In genomic region chr22:48345631-48346030, GRCh38 we compare ENCODE assay signal across 24 cellular contexts.
"Had no signal": no experiment of that assay in that cellular context is flagged by ENCODE, and none has a peak within 500 bp of the region (broad histone marks: within the 10 kb centered on the region; RNA-seq: fewer than 3 reads in every experiment).

No MANE protein-coding gene starts in this region.

- H3K4me1 ChIP-seq: colonic mucosa had no signal

- H3K4me3 Mint-ChIP-seq: activated CD4-positive, alpha-beta memory T cell treated with anti-CD3 and anti-CD28 coated beads for 36 hours; activated CD4-positive, alpha-beta T cell treated with anti-CD3 and anti-CD28 coated beads for 36 hours; activated CD4-positive, alpha-beta T cell treated with anti-CD3 and anti-CD28 coated beads, Interleukin-2, amount 10 ng/mL, durations not matched to agents 24 days and 14 days; activated CD8-positive, alpha-beta memory T cell treated with anti-CD3 and anti-CD28 coated beads, Interleukin-2, amount 10 ng/mL, durations not matched to agents 7 days and 5 days; activated CD8-positive, alpha-beta T cell treated with anti-CD3 and anti-CD28 coated beads, Interleukin-2, amount 10 ng/mL, durations not matched to agents 7 days and 5 days; activated naive CD8-positive, alpha-beta T cell; activated T-helper 1 cell treated with anti-CD3 and anti-CD28 coated beads, Interleukin-12 subunit alpha, Interleukin-12 subunit beta, Interleukin-2, Interleukin-4 antibody, amounts not matched to agents 30 ng/mL and 10 ng/mL and 1 ng/mL, durations not matched to agents 14 hours and 24 hours and 36 hours had no signal

- H3K9me3 Mint-ChIP-seq: activated CD4-positive, alpha-beta memory T cell treated with anti-CD3 and anti-CD28 coated beads for 36 hours; activated CD4-positive, alpha-beta T cell treated with anti-CD3 and anti-CD28 coated beads, Interleukin-2, amount 10 ng/mL, durations not matched to agents 24 days and 14 days; activated T-helper 1 cell treated with anti-CD3 and anti-CD28 coated beads, Interleukin-12 subunit alpha, Interleukin-12 subunit beta, Interleukin-2, Interleukin-4 antibody, amounts not matched to agents 30 ng/mL and 10 ng/mL and 1 ng/mL, durations not matched to agents 14 hours and 24 hours and 36 hours; activated T-helper 2 cell treated with anti-CD3 and anti-CD28 coated beads, Interferon-gamma antibody, Interleukin-2, Interleukin-4, amounts not matched to agents 10 μg/mL and 5 μg/mL and 100 μg/mL, durations not matched to agents 14 hours and 24 hours and 36 hours had no signal

- H3K36me3 Mint-ChIP-seq: activated CD4-positive, alpha-beta memory T cell treated with anti-CD3 and anti-CD28 coated beads for 36 hours; activated CD8-positive, alpha-beta memory T cell treated with anti-CD3 and anti-CD28 coated beads, Interleukin-2, amount 10 ng/mL, durations not matched to agents 7 days and 5 days; activated naive CD8-positive, alpha-beta T cell had no signal

- H3K27me3 Mint-ChIP-seq: activated CD4-positive, alpha-beta memory T cell treated with anti-CD3 and anti-CD28 coated beads for 36 hours; activated naive CD8-positive, alpha-beta T cell had no signal

- H3K27me3 ChIP-seq: brain microvascular endothelial cell, colonic mucosa had no signal

- DNase-seq: activated CD4-positive, alpha-beta memory T cell treated with anti-CD3 and anti-CD28 coated beads for 36 hours; activated CD4-positive, alpha-beta T cell treated with anti-CD3 and anti-CD28 coated beads for 36 hours; activated CD4-positive, alpha-beta T cell treated with anti-CD3 and anti-CD28 coated beads, Interleukin-2, amount 10 ng/mL, durations not matched to agents 24 days and 14 days; activated CD4-positive, CD25-positive, alpha-beta regulatory T cell; activated CD4-positive, CD25-positive, alpha-beta regulatory T cell treated with anti-CD3 and anti-CD28 coated beads, Interleukin-2, amount 50 U/mL, for 72 hours; activated CD8-positive, alpha-beta memory T cell treated with anti-CD3 and anti-CD28 coated beads, Interleukin-2, amount 10 ng/mL, durations not matched to agents 7 days and 5 days; activated CD8-positive, alpha-beta memory T cell treated with anti-CD3 and anti-CD28 coated beads, Interleukin-2, amount 50 U/mL, for 4 hours; activated CD8-positive, alpha-beta T cell treated with anti-CD3 and anti-CD28 coated beads, Interleukin-2, amount 10 ng/mL, durations not matched to agents 7 days and 5 days; activated gamma-delta T cell treated with Interleukin-2 at 50 U/mL for 16 hours; activated naive CD4-positive, alpha-beta T cell treated with anti-CD3 and anti-CD28 coated beads, Interleukin-2, amount 50 U/mL, for 16 hours; activated naive CD4-positive, alpha-beta T cell treated with Interleukin-2 at 50 U/mL for 16 hours; activated T-cell treated with anti-CD3 and anti-CD28 coated beads, Interleukin-2, amount 50 U/mL, for 1 hour; activated T-cell treated with anti-CD3 and anti-CD28 coated beads, Interleukin-2, amount 50 U/mL, for 48 hours; amniotic stem cell; anterior cingulate cortex; brain microvascular endothelial cell; caudate nucleus; colonic mucosa; effector CD8-positive, alpha-beta T cell; foreskin fibroblast; T-helper 2 cell had no signal

- H3K27ac ChIP-seq: brain microvascular endothelial cell, colonic mucosa had no signal

- H3K4me1 Mint-ChIP-seq: activated CD4-positive, alpha-beta T cell treated with anti-CD3 and anti-CD28 coated beads for 36 hours; activated CD4-positive, alpha-beta T cell treated with anti-CD3 and anti-CD28 coated beads, Interleukin-2, amount 10 ng/mL, durations not matched to agents 24 days and 14 days; activated CD8-positive, alpha-beta memory T cell treated with anti-CD3 and anti-CD28 coated beads, Interleukin-2, amount 10 ng/mL, durations not matched to agents 7 days and 5 days had no signal

- H3K36me3 ChIP-seq: brain microvascular endothelial cell, colonic mucosa had no signal

- H3K27ac Mint-ChIP-seq: activated CD4-positive, alpha-beta memory T cell treated with anti-CD3 and anti-CD28 coated beads for 36 hours; activated CD4-positive, alpha-beta T cell treated with anti-CD3 and anti-CD28 coated beads for 36 hours; activated CD4-positive, alpha-beta T cell treated with anti-CD3 and anti-CD28 coated beads, Interleukin-2, amount 10 ng/mL, durations not matched to agents 24 days and 14 days; activated CD8-positive, alpha-beta memory T cell treated with anti-CD3 and anti-CD28 coated beads, Interleukin-2, amount 10 ng/mL, durations not matched to agents 7 days and 5 days; activated CD8-positive, alpha-beta T cell treated with anti-CD3 and anti-CD28 coated beads, Interleukin-2, amount 10 ng/mL, durations not matched to agents 7 days and 5 days; activated naive CD8-positive, alpha-beta T cell; activated T-helper 1 cell treated with anti-CD3 and anti-CD28 coated beads, Interleukin-12 subunit alpha, Interleukin-12 subunit beta, Interleukin-2, Interleukin-4 antibody, amounts not matched to agents 30 ng/mL and 10 ng/mL and 1 ng/mL, durations not matched to agents 14 hours and 24 hours and 36 hours; activated T-helper 2 cell treated with anti-CD3 and anti-CD28 coated beads, Interferon-gamma antibody, Interleukin-2, Interleukin-4, amounts not matched to agents 10 μg/mL and 5 μg/mL and 100 μg/mL, durations not matched to agents 14 hours and 24 hours and 36 hours had no signal

- H3K9me3 ChIP-seq: colonic mucosa had no signal

- H3K4me3 ChIP-seq: colonic mucosa had no signal
